Comparison of ENCODE assay signal across 7 cellular contexts in genomic region chr12:46523863-46524770, GRCh38.
DNase-seq lines count a peak whose midpoint lies in the region; ATAC-seq and TF ChIP-seq lines count a peak whose summit lies in the region.

No MANE protein-coding gene starts in this region.

- CTCF ChIA-PET in activated CD4-positive, alpha-beta memory T cell treated with anti-CD3 and anti-CD28 coated beads for 36 hours (lab: Charles Lee): interaction anchor here (0.8 to 1.6 kb wide), 5 partner anchors 21 to 399 kb away, joined by 3 to 6 read pairs (median 4); no protein-coding TSS in a partner anchor
- CTCF ChIA-PET in Calu3 (lab: Charles Lee): no interaction called here

- no peaks in the 10 kb centered on the region for H4K20me1 ChIP-seq in fibroblast of lung (ENCODE audit: control insufficient read depth, extremely low read depth, insufficient read depth, low read length)

- WGBS in spleen, 5 donors: 55 to 74% (median 64%) methylated on average over 10 of the region's 10 CpGs

- H3K79me2 ChIP-seq in fibroblast of lung (ENCODE audit: control insufficient read depth, insufficient read depth, low read length): peaks cover 14% of the 10 kb centered on the region

- intact Hi-C loops in activated CD4-positive, alpha-beta memory T cell treated with anti-CD3 and anti-CD28 coated beads for 36 hours (cut with micrococcal nuclease): loop anchor here (1.0 to 10.0 kb wide), 5 partner anchors 25 to 309 kb away; no protein-coding TSS in a partner anchor
- intact Hi-C loops in spleen (cut with DNase I; ENCODE audit: low total_unique reads) (no loop called here), Calu3 (cut with micrococcal nuclease; ENCODE audit: unreplicated experiment) (no loop called here)

- no peaks in the 10 kb centered on the region for H3K9me3 Mint-ChIP-seq in activated CD4-positive, alpha-beta memory T cell treated with anti-CD3 and anti-CD28 coated beads for 36 hours
- no peaks in the 10 kb centered on the region for H3K9me3 Mint-ChIP-seq in Calu3 (ENCODE audit: low read depth, unreplicated experiment)

- H3K4me2 ChIP-seq in fibroblast of lung (ENCODE audit: extremely low read depth, insufficient read depth, low read length): peak overlapping the region; percentile 73

- H3K4me1 Mint-ChIP-seq in activated CD4-positive, alpha-beta memory T cell treated with anti-CD3 and anti-CD28 coated beads for 36 hours (ENCODE audit: low read depth): peaks cover 30% of the 10 kb centered on the region
- H3K4me1 Mint-ChIP-seq in Calu3 (ENCODE audit: low read depth, unreplicated experiment): peaks cover 16% of the 10 kb centered on the region

- TF ChIP-seq POLR2A in spleen (IDR thresholded peaks at IDR 0.05): no peak

- peak overlapping the region; percentile 65 for H3K4me3 Mint-ChIP-seq in activated CD4-positive, alpha-beta memory T cell treated with anti-CD3 and anti-CD28 coated beads for 36 hours
- no peak overlapping the region for H3K4me3 Mint-ChIP-seq in Calu3 (ENCODE audit: low read depth, unreplicated experiment)

- ATAC-seq in HG03521 (IDR thresholded peaks at IDR 0.05; ENCODE audit: unreplicated experiment): peak; percentile 57
- no peak for ATAC-seq in HG02981 (IDR thresholded peaks at IDR 0.05; ENCODE audit: unreplicated experiment)

- peak overlapping the region; percentile 42 to 57 (median 47) for H3K4me3 ChIP-seq in fibroblast of lung (replicated peaks in 1 of 4; ENCODE audit: control extremely low read depth in 1 of 4, insufficient read depth in 1 of 4, low read depth in 3 of 4, low read length in 4 of 4)
- H3K4me3 ChIP-seq in spleen: peak overlapping the region in 1 of 8 donors; percentile 12

- no TSS peak for BruUV-seq in Calu3 (replicated peaks; lab: Mats Ljungman, UMichigan)

- H3K27ac ChIP-seq in fibroblast of lung (ENCODE audit: insufficient read depth, low read length) (peak overlapping the region; percentile 94), spleen (peak overlapping the region; percentile 1 to 78 (median 54))

- POLR2A ChIA-PET in activated CD4-positive, alpha-beta memory T cell treated with anti-CD3 and anti-CD28 coated beads for 36 hours (lab: Charles Lee): interaction anchor here (0.6 to 2.5 kb wide), 12 partner anchors 11 to 271 kb away, joined by 3 to 32 read pairs (median 4); partner anchors contain the start of gene SLC38A2

- H3K9me3 ChIP-seq in fibroblast of lung (ENCODE audit: control insufficient read depth, insufficient read depth, low read depth, low read length) (no peaks in the 10 kb centered on the region), spleen (peaks cover 0 to 7% (median 0%) of the 10 kb centered on the region in 8 donors)

- peak overlapping the region; percentile 90 for H3K27ac Mint-ChIP-seq in activated CD4-positive, alpha-beta memory T cell treated with anti-CD3 and anti-CD28 coated beads for 36 hours
- no peak overlapping the region for H3K27ac Mint-ChIP-seq in Calu3 (ENCODE audit: unreplicated experiment)

- H3K36me3 ChIP-seq in fibroblast of lung (ENCODE audit: control insufficient read depth, insufficient read depth, low read length): no peaks in the 10 kb centered on the region
- H3K36me3 ChIP-seq in spleen: no peaks in the 10 kb centered on the region

- no peaks in the 10 kb centered on the region for H3K27me3 Mint-ChIP-seq in activated CD4-positive, alpha-beta memory T cell treated with anti-CD3 and anti-CD28 coated beads for 36 hours
- no peaks in the 10 kb centered on the region for H3K27me3 Mint-ChIP-seq in Calu3 (ENCODE audit: unreplicated experiment)

- peak overlapping the region; percentile 48 for H3K9ac ChIP-seq in fibroblast of lung (ENCODE audit: insufficient read depth, low read length)

- H3K27me3 ChIP-seq in fibroblast of lung (ENCODE audit: control insufficient read depth, insufficient read depth, low read length) (no peaks in the 10 kb centered on the region), spleen (replicated peaks in 1 of 7) (no peaks in the 10 kb centered on the region)

- DNase-seq in activated CD4-positive, alpha-beta memory T cell treated with anti-CD3 and anti-CD28 coated beads for 36 hours: peak; percentile 74
- DNase-seq in fibroblast of lung (ENCODE audit: low read depth in 2 of 2): peak; percentile 85 to 99
- DNase-seq in spleen: no peak
- no peak for DNase-seq in NCI-H1048 (lab: John Stamatoyannopoulos, UW)
- no peak for DNase-seq in Calu3

- no peak for TF ChIP-seq CTCF in fibroblast of lung (conservative IDR thresholded peaks at IDR 0.05 in 1 of 2, IDR thresholded peaks at IDR 0.05 in 1 of 2; ENCODE audit: low read depth in 1 of 2, low read length in 2 of 2)
- no peak for TF ChIP-seq CTCF in spleen (IDR thresholded peaks at IDR 0.05 in 8 of 11, conservative IDR thresholded peaks at IDR 0.05 in 3 of 11)
- no peak for TF ChIP-seq CTCF in Calu3 (IDR thresholded peaks at IDR 0.05; ENCODE audit: unreplicated experiment)

- no peak overlapping the region for H2AFZ ChIP-seq in fibroblast of lung (ENCODE audit: low read length)

- H3K4me1 ChIP-seq in fibroblast of lung (ENCODE audit: control insufficient read depth, extremely low read depth, insufficient read depth, low read length): peaks cover 28% of the 10 kb centered on the region
- peaks cover 0 to 43% (median 13%) of the 10 kb centered on the region in 6 donors for H3K4me1 ChIP-seq in spleen

- no peaks in the 10 kb centered on the region for H3K36me3 Mint-ChIP-seq in activated CD4-positive, alpha-beta memory T cell treated with anti-CD3 and anti-CD28 coated beads for 36 hours
- no peaks in the 10 kb centered on the region for H3K36me3 Mint-ChIP-seq in Calu3 (ENCODE audit: insufficient read depth, unreplicated experiment)

Comparison
In these comparisons a context has a peak if more than half of its experiments do, and no peak if none do; other contexts are left out.
1. DNase-seq: peak in activated CD4-positive, alpha-beta memory T cell treated with anti-CD3 and anti-CD28 coated beads for 36 hours (single experiment) and fibroblast of lung (2 of 2); none in spleen (single experiment), NCI-H1048 (single experiment) and Calu3 (single experiment).